In genomic region chr10:30731963-30732362, GRCh38 we compare ENCODE assay signal across 19 cellular contexts.
DNase-seq lines count a peak whose midpoint lies in the region; ATAC-seq, FAIRE-seq and TF ChIP-seq lines count a peak whose summit lies in the region.
"Had no signal": no experiment of that assay in that cellular context is flagged by ENCODE, and none has a peak within 500 bp of the region (broad histone marks: within the 10 kb centered on the region; RNA-seq: fewer than 3 reads in every experiment).

No MANE protein-coding gene starts in this region.

- peak overlapping the region; percentile 79 for H3K27ac Mint-ChIP-seq in neural crest cell (ENCODE audit: unreplicated experiment)
- peak overlapping the region; percentile 32 for H3K27ac Mint-ChIP-seq in stimulated activated effector memory CD8-positive, alpha-beta T cell treated with anti-CD3 and anti-CD28 coated beads, Interleukin-12 subunit alpha, Interleukin-12 subunit beta, amount 100 ng/mL, for 72 hours
- H3K27ac Mint-ChIP-seq in activated CD4-positive, alpha-beta memory T cell treated with anti-CD3 and anti-CD28 coated beads for 36 hours: no peak overlapping the region
- H3K27ac Mint-ChIP-seq: CD4-positive, alpha-beta memory T cell; HFFc6 had no signal

- no peak overlapping the region for H3K4me3 ChIP-seq in bronchial epithelial cell (ENCODE audit: low read depth, low read length)
- H3K4me3 ChIP-seq: HAP-1 had no signal

- no peaks in the 10 kb centered on the region for H3K36me3 Mint-ChIP-seq in neural crest cell (ENCODE audit: low read depth)
- no peaks in the 10 kb centered on the region for H3K36me3 Mint-ChIP-seq in stimulated activated effector memory CD8-positive, alpha-beta T cell treated with anti-CD3 and anti-CD28 coated beads, Interleukin-12 subunit alpha, Interleukin-12 subunit beta, amount 100 ng/mL, for 72 hours
- no peaks in the 10 kb centered on the region for H3K36me3 Mint-ChIP-seq in activated CD4-positive, alpha-beta memory T cell treated with anti-CD3 and anti-CD28 coated beads for 36 hours
- H3K36me3 Mint-ChIP-seq: CD4-positive, alpha-beta memory T cell had no signal

- ATAC-seq in stimulated activated effector memory CD8-positive, alpha-beta T cell treated with anti-CD3 and anti-CD28 coated beads, Interleukin-12 subunit alpha, Interleukin-12 subunit beta, amount 100 ng/mL, for 72 hours: no peak

- peaks cover 4% of the 10 kb centered on the region for H3K9me3 Mint-ChIP-seq in neural crest cell
- H3K9me3 Mint-ChIP-seq in stimulated activated effector memory CD8-positive, alpha-beta T cell treated with anti-CD3 and anti-CD28 coated beads, Interleukin-12 subunit alpha, Interleukin-12 subunit beta, amount 100 ng/mL, for 72 hours: no peaks in the 10 kb centered on the region
- H3K9me3 Mint-ChIP-seq in activated CD4-positive, alpha-beta memory T cell treated with anti-CD3 and anti-CD28 coated beads for 36 hours: no peaks in the 10 kb centered on the region
- H3K9me3 Mint-ChIP-seq: CD4-positive, alpha-beta memory T cell had no signal

- no peak for DNase-seq in bronchial epithelial cell (ENCODE audit: low read depth)
- DNase-seq in neural crest cell (ENCODE audit: low read depth, low spot score): no peak
- DNase-seq in stimulated activated effector memory CD8-positive, alpha-beta T cell treated with anti-CD3 and anti-CD28 coated beads, Interleukin-12 subunit alpha, Interleukin-12 subunit beta, amount 100 ng/mL, for 72 hours (ENCODE audit: low spot score in 2 of 2): no peak
- no peak for DNase-seq in NCI-H1092 treated with DMSO at 0.1 percent for 48 hours (lab: John Stamatoyannopoulos, UW)
- no peak for DNase-seq in RCC 7860 (ENCODE audit: low spot score)
- DNase-seq in activated CD4-positive, alpha-beta memory T cell treated with anti-CD3 and anti-CD28 coated beads for 36 hours: no peak
- DNase-seq: C1 segment of cervical spinal cord; Calu3; CD4-positive, alpha-beta memory T cell; COR-L47; DMS53; DMS79 treated with DMSO at 0.1 percent for 48 hours; GF-D8; GOT3; HFFc6 had no signal

- CTCF ChIA-PET in activated CD4-positive, alpha-beta memory T cell treated with anti-CD3 and anti-CD28 coated beads for 36 hours (lab: Charles Lee): interaction anchor here (0.6 to 1.0 kb wide), 2 partner anchors 9 to 46 kb away, joined by 3 read pairs; no protein-coding TSS in a partner anchor

- no peaks in the 10 kb centered on the region for H3K27me3 Mint-ChIP-seq in neural crest cell (ENCODE audit: low read depth)
- peaks cover 6% of the 10 kb centered on the region for H3K27me3 Mint-ChIP-seq in activated CD4-positive, alpha-beta memory T cell treated with anti-CD3 and anti-CD28 coated beads for 36 hours

- FAIRE-seq in bronchial epithelial cell (lab: Jason Lieb, UNC): peak; percentile 83
- no peak for FAIRE-seq in RCC 7860 (lab: Jason Lieb, UNC)
- FAIRE-seq: GM12891, GM18507, H54 had no signal

- no peak for TF ChIP-seq CTCF in bronchial epithelial cell (IDR thresholded peaks at IDR 0.05; ENCODE audit: insufficient read depth, low read length, severe bottlenecking)
- TF ChIP-seq CTCF in neural crest cell (conservative IDR thresholded peaks at IDR 0.05): no peak

- no peaks in the 10 kb centered on the region for H3K36me3 ChIP-seq in bronchial epithelial cell (ENCODE audit: control insufficient read depth, insufficient read depth, low read length)
- H3K36me3 ChIP-seq: HAP-1 had no signal

- no peak overlapping the region for H3K4me3 Mint-ChIP-seq in neural crest cell
- no peak overlapping the region for H3K4me3 Mint-ChIP-seq in stimulated activated effector memory CD8-positive, alpha-beta T cell treated with anti-CD3 and anti-CD28 coated beads, Interleukin-12 subunit alpha, Interleukin-12 subunit beta, amount 100 ng/mL, for 72 hours
- no peak overlapping the region for H3K4me3 Mint-ChIP-seq in activated CD4-positive, alpha-beta memory T cell treated with anti-CD3 and anti-CD28 coated beads for 36 hours
- H3K4me3 Mint-ChIP-seq: CD4-positive, alpha-beta memory T cell; HFFc6 had no signal

- POLR2A ChIA-PET in activated CD4-positive, alpha-beta memory T cell treated with anti-CD3 and anti-CD28 coated beads for 36 hours (lab: Charles Lee): no interaction called here

- H3K4me1 Mint-ChIP-seq in neural crest cell: peaks cover 3% of the 10 kb centered on the region
- peaks cover 16% of the 10 kb centered on the region for H3K4me1 Mint-ChIP-seq in stimulated activated effector memory CD8-positive, alpha-beta T cell treated with anti-CD3 and anti-CD28 coated beads, Interleukin-12 subunit alpha, Interleukin-12 subunit beta, amount 100 ng/mL, for 72 hours
- H3K4me1 Mint-ChIP-seq in activated CD4-positive, alpha-beta memory T cell treated with anti-CD3 and anti-CD28 coated beads for 36 hours (ENCODE audit: low read depth): peaks cover 12% of the 10 kb centered on the region
- H3K4me1 Mint-ChIP-seq: CD4-positive, alpha-beta memory T cell had no signal

- intact Hi-C loops in activated CD4-positive, alpha-beta memory T cell treated with anti-CD3 and anti-CD28 coated beads for 36 hours (cut with micrococcal nuclease): no loop called here

- no peaks in the 10 kb centered on the region for H3K27me3 ChIP-seq in bronchial epithelial cell (ENCODE audit: control insufficient read depth, insufficient read depth, low read length)
